5 cellular contexts compared by ENCODE assay signal in the genomic region with DNA sequence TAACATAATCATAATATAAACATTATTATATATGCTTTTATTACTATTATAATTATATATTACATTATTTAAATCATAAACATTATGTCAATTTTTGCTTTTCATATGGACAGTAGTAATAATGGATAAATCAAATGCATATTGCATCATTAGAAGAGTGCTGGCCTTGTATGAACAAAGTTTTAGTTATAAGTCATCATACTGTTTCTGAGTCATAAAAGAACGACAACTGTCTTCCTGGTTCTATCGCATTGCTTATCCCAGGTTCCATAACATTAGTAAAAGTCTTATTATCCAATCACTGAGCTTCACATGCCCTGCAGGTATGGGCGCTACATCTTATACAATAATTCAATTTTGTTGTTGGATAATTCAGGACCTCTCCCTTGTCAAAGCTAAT.
DNase-seq lines count a peak whose midpoint lies in the region; ATAC-seq, FAIRE-seq and TF ChIP-seq lines count a peak whose summit lies in the region.
"Not testable (repeated sequence)": the region's sequence is repeated elsewhere in the genome, so short reads cannot be mapped to it uniquely, and the experiment has no call there.

No MANE protein-coding gene starts in this region.

- H3K9me1 ChIP-seq in keratinocyte (ENCODE audit: control insufficient read depth, extremely low read depth, insufficient read depth, low read length) = not testable (repeated sequence)

- not testable (repeated sequence) for H3K4me3 ChIP-seq in mammary epithelial cell (replicated peaks in 1 of 3; ENCODE audit: insufficient read depth in 1 of 3, low read depth in 2 of 3, low read length in 3 of 3); epithelial cell of esophagus (ENCODE audit: low read length); keratinocyte (ENCODE audit: control insufficient read depth in 2 of 3, extremely low read depth in 1 of 3, insufficient read depth in 2 of 3, low read depth in 1 of 3, low read length in 3 of 3)

- not testable (repeated sequence) for TF ChIP-seq CTCF in RWPE1 (conservative IDR thresholded peaks at IDR 0.05; ENCODE audit: low read depth); mammary epithelial cell (conservative IDR thresholded peaks at IDR 0.05 in 1 of 2, IDR thresholded peaks at IDR 0.05 in 1 of 2; ENCODE audit: extremely low read depth in 1 of 2, insufficient read depth in 1 of 2, low read depth in 1 of 2, low read length in 2 of 2); epithelial cell of esophagus (IDR thresholded peaks at IDR 0.05; ENCODE audit: insufficient read depth, low read depth, low read length, missing control alignments); keratinocyte (optimal IDR thresholded peaks at IDR 0.05 in 1 of 3, IDR thresholded peaks at IDR 0.05 in 1 of 3, conservative IDR thresholded peaks at IDR 0.05 in 1 of 3; ENCODE audit: extremely low read depth in 1 of 3, insufficient read depth in 2 of 3, low read length in 3 of 3)

- peak; percentile 68 for ATAC-seq in esophagus mucosa

- in situ Hi-C loops in mammary epithelial cell (cut with MboI; ENCODE audit: low sequenced_read_pairs in 2 of 2) = not testable (repeated sequence)

- dilution Hi-C loops in mammary epithelial cell (cut with HindIII; ENCODE audit: low sequenced_read_pairs); keratinocyte (cut with MboI; ENCODE audit: extremely low pct_ligation_motif_present, low sequenced_read_pairs): not testable (repeated sequence)

- H3K9ac ChIP-seq in mammary epithelial cell (ENCODE audit: insufficient read depth, low read length); keratinocyte (ENCODE audit: control insufficient read depth, extremely low read depth, insufficient read depth, low read length): not testable (repeated sequence)

- not testable (repeated sequence) for BruUV-seq in mammary epithelial cell (replicated peaks; lab: Mats Ljungman, UMichigan)

- DNase-seq in RWPE1 (ENCODE audit: low spot score) (peak; percentile 20), mammary epithelial cell (peak; percentile 61), epithelial cell of esophagus (ENCODE audit: low read depth) (peak; percentile 74), keratinocyte (ENCODE audit: low read depth, low spot score) (peak; percentile 23)

- not testable (repeated sequence) for H3K4me2 ChIP-seq in mammary epithelial cell (ENCODE audit: insufficient read depth, low read depth, low read length); keratinocyte (ENCODE audit: control insufficient read depth, extremely low read depth, insufficient read depth, low read depth, low read length)

- not testable (repeated sequence) for H3K79me2 ChIP-seq in mammary epithelial cell (ENCODE audit: insufficient read depth, low read length); keratinocyte (ENCODE audit: control insufficient read depth, insufficient read depth, low read length)

- intact Hi-C loops in mammary epithelial cell (cut with micrococcal nuclease) = not testable (repeated sequence)

- FAIRE-seq in keratinocyte (lab: Jason Lieb, UNC) = not testable (repeated sequence)

- not testable (repeated sequence) for H4K20me1 ChIP-seq in mammary epithelial cell (ENCODE audit: insufficient read depth, low read length); keratinocyte (ENCODE audit: control insufficient read depth, extremely low read depth, insufficient read depth, low read length)

- not testable (repeated sequence) for H3K27me3 ChIP-seq in mammary epithelial cell (ENCODE audit: insufficient read depth, low read length); keratinocyte (ENCODE audit: control insufficient read depth, extremely low read depth, insufficient read depth, low read length)

- H3K4me1 ChIP-seq in mammary epithelial cell (ENCODE audit: insufficient read depth, low read length); keratinocyte (ENCODE audit: control insufficient read depth, extremely low read depth, insufficient read depth, low read length): not testable (repeated sequence)

- H2AFZ ChIP-seq in mammary epithelial cell (ENCODE audit: low read depth, low read length); keratinocyte (ENCODE audit: control insufficient read depth, low read length): not testable (repeated sequence)

- not testable (repeated sequence) for H3K9me3 ChIP-seq in mammary epithelial cell (replicated peaks; ENCODE audit: insufficient read depth, low read length); keratinocyte (ENCODE audit: control insufficient read depth, low read depth, low read length)

- POLR2A ChIA-PET in RWPE1 (lab: Yijun Ruan, JAX; ENCODE audit: low non-redundant PET) = not testable (repeated sequence)

- H3K27ac ChIP-seq in RWPE1; mammary epithelial cell (ENCODE audit: insufficient read depth, low read depth, low read length); keratinocyte (ENCODE audit: control insufficient read depth, insufficient read depth, low read length): not testable (repeated sequence)

- H3K36me3 ChIP-seq in mammary epithelial cell (ENCODE audit: insufficient read depth, low read length); keratinocyte (ENCODE audit: control insufficient read depth in 2 of 2, extremely low read depth in 1 of 2, insufficient read depth in 2 of 2, low read length in 2 of 2): not testable (repeated sequence)

- WGBS in mammary epithelial cell (ENCODE audit: low coverage, missing lambda C conversion rate) = 48% methylated on average over 3 of the region's 3 CpGs

- CTCF ChIA-PET in RWPE1 (lab: Yijun Ruan, JAX); mammary epithelial cell (lab: Charles Lee; ENCODE audit: low non-redundant PET): not testable (repeated sequence)

Comparison
In these comparisons a context has a peak if more than half of its experiments do, and no peak if none do; other contexts are left out.
1. DNase-seq: peak in every context shown above with its lines; median percentile 74 in epithelial cell of esophagus; 61 in mammary epithelial cell; 23 in keratinocyte; 20 in RWPE1.